In genomic region chr6:108419934-108420609, GRCh38 we compare ENCODE assay signal across 2 cellular contexts.
TF ChIP-seq lines count a peak whose summit lies in the region.

No MANE protein-coding gene starts in this region.

TF ChIP-seq in GM23338, 12 proteins besides CTCF, POLR2A, EP300 and RAD21 (continued from another document):
- TF ChIP-seq, protein P1, sequence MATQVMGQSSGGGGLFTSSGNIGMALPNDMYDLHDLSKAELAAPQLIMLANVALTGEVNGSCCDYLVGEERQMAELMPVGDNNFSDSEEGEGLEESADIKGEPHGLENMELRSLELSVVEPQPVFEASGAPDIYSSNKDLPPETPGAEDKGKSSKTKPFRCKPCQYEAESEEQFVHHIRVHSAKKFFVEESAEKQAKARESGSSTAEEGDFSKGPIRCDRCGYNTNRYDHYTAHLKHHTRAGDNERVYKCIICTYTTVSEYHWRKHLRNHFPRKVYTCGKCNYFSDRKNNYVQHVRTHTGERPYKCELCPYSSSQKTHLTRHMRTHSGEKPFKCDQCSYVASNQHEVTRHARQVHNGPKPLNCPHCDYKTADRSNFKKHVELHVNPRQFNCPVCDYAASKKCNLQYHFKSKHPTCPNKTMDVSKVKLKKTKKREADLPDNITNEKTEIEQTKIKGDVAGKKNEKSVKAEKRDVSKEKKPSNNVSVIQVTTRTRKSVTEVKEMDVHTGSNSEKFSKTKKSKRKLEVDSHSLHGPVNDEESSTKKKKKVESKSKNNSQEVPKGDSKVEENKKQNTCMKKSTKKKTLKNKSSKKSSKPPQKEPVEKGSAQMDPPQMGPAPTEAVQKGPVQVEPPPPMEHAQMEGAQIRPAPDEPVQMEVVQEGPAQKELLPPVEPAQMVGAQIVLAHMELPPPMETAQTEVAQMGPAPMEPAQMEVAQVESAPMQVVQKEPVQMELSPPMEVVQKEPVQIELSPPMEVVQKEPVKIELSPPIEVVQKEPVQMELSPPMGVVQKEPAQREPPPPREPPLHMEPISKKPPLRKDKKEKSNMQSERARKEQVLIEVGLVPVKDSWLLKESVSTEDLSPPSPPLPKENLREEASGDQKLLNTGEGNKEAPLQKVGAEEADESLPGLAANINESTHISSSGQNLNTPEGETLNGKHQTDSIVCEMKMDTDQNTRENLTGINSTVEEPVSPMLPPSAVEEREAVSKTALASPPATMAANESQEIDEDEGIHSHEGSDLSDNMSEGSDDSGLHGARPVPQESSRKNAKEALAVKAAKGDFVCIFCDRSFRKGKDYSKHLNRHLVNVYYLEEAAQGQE (IDR thresholded peaks at IDR 0.05; ENCODE audit: unreplicated experiment) = no peak
- TF ChIP-seq CREB1 (CRISPR knock-in tag; IDR thresholded peaks at IDR 0.05; ENCODE audit: low read depth) (no peak), ZNF114 (CRISPR knock-in tag; IDR thresholded peaks at IDR 0.05) (no peak), EZH2 (IDR thresholded peaks at IDR 0.05; ENCODE audit: low read depth, unreplicated experiment) (no peak), ZNF331 (CRISPR knock-in tag; IDR thresholded peaks at IDR 0.05; ENCODE audit: low read depth) (no peak), NANOG (IDR thresholded peaks at IDR 0.05; ENCODE audit: borderline replicate concordance) (no peak), STAT1 (IDR thresholded peaks at IDR 0.05; ENCODE audit: unreplicated experiment) (no peak), EZH2phosphoT487 (IDR thresholded peaks at IDR 0.05; ENCODE audit: unreplicated experiment) (no peak), POLR2AphosphoS5 (IDR thresholded peaks at IDR 0.05; ENCODE audit: low read depth) (no peak)
- TF ChIP-seq, protein P2, sequence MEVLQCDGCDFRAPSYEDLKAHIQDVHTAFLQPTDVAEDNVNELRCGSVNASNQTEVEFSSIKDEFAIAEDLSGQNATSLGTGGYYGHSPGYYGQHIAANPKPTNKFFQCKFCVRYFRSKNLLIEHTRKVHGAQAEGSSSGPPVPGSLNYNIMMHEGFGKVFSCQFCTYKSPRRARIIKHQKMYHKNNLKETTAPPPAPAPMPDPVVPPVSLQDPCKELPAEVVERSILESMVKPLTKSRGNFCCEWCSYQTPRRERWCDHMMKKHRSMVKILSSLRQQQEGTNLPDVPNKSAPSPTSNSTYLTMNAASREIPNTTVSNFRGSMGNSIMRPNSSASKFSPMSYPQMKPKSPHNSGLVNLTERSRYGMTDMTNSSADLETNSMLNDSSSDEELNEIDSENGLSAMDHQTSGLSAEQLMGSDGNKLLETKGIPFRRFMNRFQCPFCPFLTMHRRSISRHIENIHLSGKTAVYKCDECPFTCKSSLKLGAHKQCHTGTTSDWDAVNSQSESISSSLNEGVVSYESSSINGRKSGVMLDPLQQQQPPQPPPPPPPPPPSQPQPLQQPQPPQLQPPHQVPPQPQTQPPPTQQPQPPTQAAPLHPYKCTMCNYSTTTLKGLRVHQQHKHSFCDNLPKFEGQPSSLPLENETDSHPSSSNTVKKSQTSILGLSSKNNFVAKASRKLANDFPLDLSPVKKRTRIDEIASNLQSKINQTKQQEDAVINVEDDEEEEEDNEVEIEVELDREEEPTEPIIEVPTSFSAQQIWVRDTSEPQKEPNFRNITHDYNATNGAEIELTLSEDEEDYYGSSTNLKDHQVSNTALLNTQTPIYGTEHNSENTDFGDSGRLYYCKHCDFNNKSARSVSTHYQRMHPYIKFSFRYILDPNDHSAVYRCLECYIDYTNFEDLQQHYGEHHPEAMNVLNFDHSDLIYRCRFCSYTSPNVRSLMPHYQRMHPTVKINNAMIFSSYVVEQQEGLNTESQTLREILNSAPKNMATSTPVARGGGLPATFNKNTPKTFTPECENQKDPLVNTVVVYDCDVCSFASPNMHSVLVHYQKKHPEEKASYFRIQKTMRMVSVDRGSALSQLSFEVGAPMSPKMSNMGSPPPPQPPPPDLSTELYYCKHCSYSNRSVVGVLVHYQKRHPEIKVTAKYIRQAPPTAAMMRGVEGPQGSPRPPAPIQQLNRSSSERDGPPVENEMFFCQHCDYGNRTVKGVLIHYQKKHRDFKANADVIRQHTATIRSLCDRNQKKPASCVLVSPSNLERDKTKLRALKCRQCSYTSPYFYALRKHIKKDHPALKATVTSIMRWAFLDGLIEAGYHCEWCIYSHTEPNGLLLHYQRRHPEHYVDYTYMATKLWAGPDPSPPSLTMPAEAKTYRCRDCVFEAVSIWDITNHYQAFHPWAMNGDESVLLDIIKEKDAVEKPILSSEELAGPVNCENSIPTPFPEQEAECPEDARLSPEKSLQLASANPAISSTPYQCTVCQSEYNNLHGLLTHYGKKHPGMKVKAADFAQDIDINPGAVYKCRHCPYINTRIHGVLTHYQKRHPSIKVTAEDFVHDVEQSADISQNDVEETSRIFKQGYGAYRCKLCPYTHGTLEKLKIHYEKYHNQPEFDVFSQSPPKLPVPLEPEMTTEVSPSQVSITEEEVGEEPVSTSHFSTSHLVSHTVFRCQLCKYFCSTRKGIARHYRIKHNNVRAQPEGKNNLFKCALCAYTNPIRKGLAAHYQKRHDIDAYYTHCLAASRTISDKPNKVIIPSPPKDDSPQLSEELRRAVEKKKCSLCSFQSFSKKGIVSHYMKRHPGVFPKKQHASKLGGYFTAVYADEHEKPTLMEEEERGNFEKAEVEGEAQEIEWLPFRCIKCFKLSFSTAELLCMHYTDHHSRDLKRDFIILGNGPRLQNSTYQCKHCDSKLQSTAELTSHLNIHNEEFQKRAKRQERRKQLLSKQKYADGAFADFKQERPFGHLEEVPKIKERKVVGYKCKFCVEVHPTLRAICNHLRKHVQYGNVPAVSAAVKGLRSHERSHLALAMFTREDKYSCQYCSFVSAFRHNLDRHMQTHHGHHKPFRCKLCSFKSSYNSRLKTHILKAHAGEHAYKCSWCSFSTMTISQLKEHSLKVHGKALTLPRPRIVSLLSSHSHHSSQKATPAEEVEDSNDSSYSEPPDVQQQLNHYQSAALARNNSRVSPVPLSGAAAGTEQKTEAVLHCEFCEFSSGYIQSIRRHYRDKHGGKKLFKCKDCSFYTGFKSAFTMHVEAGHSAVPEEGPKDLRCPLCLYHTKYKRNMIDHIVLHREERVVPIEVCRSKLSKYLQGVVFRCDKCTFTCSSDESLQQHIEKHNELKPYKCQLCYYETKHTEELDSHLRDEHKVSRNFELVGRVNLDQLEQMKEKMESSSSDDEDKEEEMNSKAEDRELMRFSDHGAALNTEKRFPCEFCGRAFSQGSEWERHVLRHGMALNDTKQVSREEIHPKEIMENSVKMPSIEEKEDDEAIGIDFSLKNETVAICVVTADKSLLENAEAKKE (CRISPR knock-in tag; IDR thresholded peaks at IDR 0.05) = no peak
- TF ChIP-seq, protein P3, sequence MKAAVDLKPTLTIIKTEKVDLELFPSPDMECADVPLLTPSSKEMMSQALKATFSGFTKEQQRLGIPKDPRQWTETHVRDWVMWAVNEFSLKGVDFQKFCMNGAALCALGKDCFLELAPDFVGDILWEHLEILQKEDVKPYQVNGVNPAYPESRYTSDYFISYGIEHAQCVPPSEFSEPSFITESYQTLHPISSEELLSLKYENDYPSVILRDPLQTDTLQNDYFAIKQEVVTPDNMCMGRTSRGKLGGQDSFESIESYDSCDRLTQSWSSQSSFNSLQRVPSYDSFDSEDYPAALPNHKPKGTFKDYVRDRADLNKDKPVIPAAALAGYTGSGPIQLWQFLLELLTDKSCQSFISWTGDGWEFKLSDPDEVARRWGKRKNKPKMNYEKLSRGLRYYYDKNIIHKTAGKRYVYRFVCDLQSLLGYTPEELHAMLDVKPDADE (IDR thresholded peaks at IDR 0.05) = no peak

TF ChIP-seq in SK-N-SH, 30 proteins besides CTCF, POLR2A, EP300 and RAD21 (continued from another document):
- TF ChIP-seq USF2 (IDR thresholded peaks at IDR 0.05; ENCODE audit: borderline replicate concordance, low read depth, low read length) = no peak
- no peak for TF ChIP-seq RCOR1 (IDR thresholded peaks at IDR 0.05; ENCODE audit: low read length)
- TF ChIP-seq YY1 (IDR thresholded peaks at IDR 0.05; ENCODE audit: low read depth) = no peak
- TF ChIP-seq TAF1 (IDR thresholded peaks at IDR 0.05; ENCODE audit: borderline replicate concordance, low read depth, low read length) = no peak
- no peak for TF ChIP-seq MEF2A (IDR thresholded peaks at IDR 0.05; ENCODE audit: borderline replicate concordance, low read depth)
- TF ChIP-seq POLR2AphosphoS5 (IDR thresholded peaks at IDR 0.05; ENCODE audit: low read depth, low read length) = no peak
- TF ChIP-seq, protein P4, sequence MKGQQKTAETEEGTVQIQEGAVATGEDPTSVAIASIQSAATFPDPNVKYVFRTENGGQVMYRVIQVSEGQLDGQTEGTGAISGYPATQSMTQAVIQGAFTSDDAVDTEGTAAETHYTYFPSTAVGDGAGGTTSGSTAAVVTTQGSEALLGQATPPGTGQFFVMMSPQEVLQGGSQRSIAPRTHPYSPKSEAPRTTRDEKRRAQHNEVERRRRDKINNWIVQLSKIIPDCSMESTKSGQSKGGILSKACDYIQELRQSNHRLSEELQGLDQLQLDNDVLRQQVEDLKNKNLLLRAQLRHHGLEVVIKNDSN (IDR thresholded peaks at IDR 0.05; ENCODE audit: borderline replicate concordance, low read depth) = no peak
- no peak for TF ChIP-seq FOXJ3 (CRISPR knock-in tag; IDR thresholded peaks at IDR 0.05)
- no peak for TF ChIP-seq RFX5 (IDR thresholded peaks at IDR 0.05; ENCODE audit: low read length)
- TF ChIP-seq RXRA (IDR thresholded peaks at IDR 0.05; ENCODE audit: borderline replicate concordance, low read depth) = no peak
